Comparison of ENCODE assay signal across 27 cellular contexts in the genomic region with DNA sequence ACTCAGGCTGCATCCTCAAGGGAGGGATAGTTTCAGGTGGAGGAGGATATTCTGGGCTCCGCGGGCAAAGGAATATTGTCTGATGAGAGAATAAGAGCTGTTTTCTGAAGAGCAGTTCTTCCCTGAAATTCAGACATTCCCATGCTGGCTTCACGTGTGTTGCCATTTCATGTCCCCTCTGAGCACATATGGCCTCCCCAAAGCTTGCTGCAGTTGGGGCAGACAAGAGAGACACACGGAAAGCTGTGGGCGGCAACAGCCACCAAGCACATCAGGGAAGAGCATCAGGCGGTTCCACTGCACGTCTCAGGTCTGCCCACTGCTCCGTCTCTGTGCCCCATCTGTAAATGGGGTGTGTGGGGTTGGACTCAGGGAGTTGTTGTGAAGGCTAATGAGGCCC.
"Had no signal": no experiment of that assay in that cellular context is flagged by ENCODE, and none has a peak within 500 bp of the region (broad histone marks: within the 10 kb centered on the region; RNA-seq: fewer than 3 reads in every experiment).

No MANE protein-coding gene starts in this region.

- DNase-seq: activated CD4-positive, alpha-beta memory T cell treated with anti-CD3 and anti-CD28 coated beads, Interleukin-2, amount 10 ng/mL, durations not matched to agents 7 days and 5 days; activated CD4-positive, alpha-beta T cell treated with anti-CD3 and anti-CD28 coated beads for 36 hours; activated CD4-positive, alpha-beta T cell treated with anti-CD3 and anti-CD28 coated beads, Interleukin-2, amount 10 ng/mL, durations not matched to agents 7 days and 5 days; activated CD4-positive, alpha-beta T cell treated with anti-CD3 and anti-CD28 coated beads, Interleukin-2, amount 50 U/mL, for 4 hours; activated CD4-positive, CD25-positive, alpha-beta regulatory T cell; activated CD4-positive, CD25-positive, alpha-beta regulatory T cell treated with anti-CD3 and anti-CD28 coated beads, Interleukin-2, amount 50 U/mL, for 72 hours; activated CD8-positive, alpha-beta memory T cell treated with anti-CD3 and anti-CD28 coated beads, Interleukin-2, amount 50 U/mL, for 48 hours; activated effector memory CD4-positive, alpha-beta T cell treated with Interleukin-2 at 50 U/mL for 16 hours; activated gamma-delta T cell treated with Interleukin-2 at 50 U/mL for 16 hours; activated naive CD4-positive, alpha-beta T cell treated with anti-CD3 and anti-CD28 coated beads, Interleukin-2, amount 50 U/mL, for 16 hours; activated naive CD4-positive, alpha-beta T cell treated with Interleukin-2 at 50 U/mL for 16 hours; activated T-cell treated with anti-CD3 and anti-CD28 coated beads for 4 hours; activated T-cell treated with anti-CD3 and anti-CD28 coated beads, Interleukin-2, amount 50 U/mL, for 4 hours; amniotic stem cell; aorta; body of pancreas; caudate nucleus; effector CD8-positive, alpha-beta T cell; foreskin fibroblast; head of caudate nucleus; T-helper 1 cell; T-helper 17 cell; T1000; WERI-Rb-1 had no signal

- H3K27me3 ChIP-seq: body of pancreas had no signal

- H3K36me3 ChIP-seq: WERI-Rb-1 had no signal

- H3K9me3 Mint-ChIP-seq: activated CD4-positive, alpha-beta memory T cell treated with anti-CD3 and anti-CD28 coated beads, Interleukin-2, amount 10 ng/mL, durations not matched to agents 7 days and 5 days; activated CD4-positive, alpha-beta T cell treated with anti-CD3 and anti-CD28 coated beads, Interleukin-2, amount 10 ng/mL, durations not matched to agents 7 days and 5 days; activated T-cell treated with anti-CD3 and anti-CD28 coated beads, Interleukin-2, amount 50 U/mL, for 4 hours; activated T-helper 17 cell treated with anti-CD3 and anti-CD28 coated beads, Interleukin-2, amount 50 U/mL, for 72 hours; T-helper 2 cell treated with Interferon-gamma antibody and Interleukin-4, amounts not matched to agents 5 μg/mL and 100 μg/mL, for 36 hours had no signal

- H3K4me1 Mint-ChIP-seq: activated CD4-positive, alpha-beta memory T cell treated with anti-CD3 and anti-CD28 coated beads, Interleukin-2, amount 10 ng/mL, durations not matched to agents 7 days and 5 days; activated CD4-positive, alpha-beta T cell treated with anti-CD3 and anti-CD28 coated beads for 36 hours; activated CD4-positive, alpha-beta T cell treated with anti-CD3 and anti-CD28 coated beads, Interleukin-2, amount 10 ng/mL, durations not matched to agents 7 days and 5 days; activated T-helper 17 cell treated with anti-CD3 and anti-CD28 coated beads, Interleukin-2, amount 50 U/mL, for 72 hours; T-helper 17 cell had no signal

- H3K27ac Mint-ChIP-seq: activated CD4-positive, alpha-beta memory T cell treated with anti-CD3 and anti-CD28 coated beads, Interleukin-2, amount 10 ng/mL, durations not matched to agents 7 days and 5 days; activated CD4-positive, alpha-beta T cell treated with anti-CD3 and anti-CD28 coated beads for 36 hours; activated CD4-positive, alpha-beta T cell treated with anti-CD3 and anti-CD28 coated beads, Interleukin-2, amount 10 ng/mL, durations not matched to agents 7 days and 5 days; activated naive CD8-positive, alpha-beta T cell; activated T-helper 17 cell treated with anti-CD3 and anti-CD28 coated beads, Interleukin-2, amount 50 U/mL, for 72 hours; T-helper 17 cell; T-helper 2 cell treated with Interferon-gamma antibody and Interleukin-4, amounts not matched to agents 5 μg/mL and 100 μg/mL, for 36 hours had no signal

- H3K9me3 ChIP-seq: body of pancreas had no signal

- H3K27ac ChIP-seq: body of pancreas, WERI-Rb-1 had no signal

- H3K4me3 ChIP-seq: body of pancreas had no signal

- H3K4me1 ChIP-seq: body of pancreas had no signal

- H3K27me3 Mint-ChIP-seq: activated CD4-positive, alpha-beta memory T cell treated with anti-CD3 and anti-CD28 coated beads, Interleukin-2, amount 10 ng/mL, durations not matched to agents 7 days and 5 days; activated CD4-positive, alpha-beta T cell treated with anti-CD3 and anti-CD28 coated beads, Interleukin-2, amount 10 ng/mL, durations not matched to agents 7 days and 5 days had no signal

- H3K4me3 Mint-ChIP-seq: activated CD4-positive, alpha-beta memory T cell treated with anti-CD3 and anti-CD28 coated beads, Interleukin-2, amount 10 ng/mL, durations not matched to agents 7 days and 5 days; activated CD4-positive, alpha-beta T cell treated with anti-CD3 and anti-CD28 coated beads for 36 hours; activated CD4-positive, alpha-beta T cell treated with anti-CD3 and anti-CD28 coated beads, Interleukin-2, amount 10 ng/mL, durations not matched to agents 7 days and 5 days; activated naive CD8-positive, alpha-beta T cell; activated T-cell treated with anti-CD3 and anti-CD28 coated beads, Interleukin-2, amount 50 U/mL, for 4 hours; activated T-helper 17 cell treated with anti-CD3 and anti-CD28 coated beads, Interleukin-2, amount 50 U/mL, for 72 hours; T-helper 17 cell; T-helper 2 cell treated with Interferon-gamma antibody and Interleukin-4, amounts not matched to agents 5 μg/mL and 100 μg/mL, for 36 hours had no signal

- H3K36me3 Mint-ChIP-seq: activated naive CD8-positive, alpha-beta T cell had no signal
